9 cellular contexts compared by ENCODE assay signal in the genomic region with DNA sequence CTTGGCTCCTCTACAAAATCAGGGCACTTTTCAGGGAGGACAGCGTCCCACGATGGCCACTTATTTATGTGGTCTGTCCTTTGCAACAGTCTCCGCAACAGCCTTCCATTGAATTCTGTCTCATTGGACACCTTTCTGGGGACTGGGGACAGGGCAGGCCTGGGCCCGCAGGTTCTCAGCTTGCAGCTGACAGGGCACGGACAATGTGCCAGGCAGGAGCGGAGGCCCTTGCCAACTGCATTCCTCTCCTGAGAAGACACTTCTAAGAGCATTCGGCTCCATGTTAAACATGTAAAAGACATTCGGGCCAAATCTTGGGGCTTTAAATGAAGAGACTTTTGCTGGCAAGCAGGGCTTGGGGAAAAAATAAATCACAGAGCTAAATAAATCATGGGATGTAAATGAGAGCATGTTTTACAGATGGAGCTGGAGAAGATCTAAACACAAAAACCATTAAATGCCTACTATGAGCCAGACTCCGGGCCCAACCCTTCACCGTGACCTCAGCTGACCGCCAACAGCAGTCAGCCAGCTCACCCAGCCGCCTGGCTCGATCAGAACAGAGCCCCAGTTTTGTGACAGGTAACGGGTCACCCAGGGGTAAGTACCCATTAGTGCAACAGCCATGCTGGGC. TPM values are rescaled to one million over a fixed set of nuclear protein-coding genes. Genes with fewer than 3 reads are reported as not detected.
DNase-seq lines count a peak whose midpoint lies in the region; ATAC-seq and TF ChIP-seq lines count a peak whose summit lies in the region.
"Had no signal": no experiment of that assay in that cellular context is flagged by ENCODE, and none has a peak within 500 bp of the region (broad histone marks: within the 10 kb centered on the region; RNA-seq: fewer than 3 reads in every experiment).

No MANE protein-coding gene starts in this region.

- no peak for TF ChIP-seq CTCF in transverse colon (IDR thresholded peaks at IDR 0.05)

- peak overlapping the region; percentile 31 to 59 for H3K4me3 Mint-ChIP-seq in activated T-cell treated with anti-CD3 and anti-CD28 coated beads, Interleukin-2, amount 50 U/mL, for 72 hours
- H3K4me3 Mint-ChIP-seq in activated T-cell treated with anti-CD3 and anti-CD28 coated beads, Interleukin-2, amount 50 U/mL, for 4 hours = no peak overlapping the region
- H3K4me3 Mint-ChIP-seq in central memory CD8-positive, alpha-beta T cell = peak overlapping the region; percentile 72

- 57 to 76% methylated on average over 3 to 14 of the region's 14 CpGs for WGBS in transverse colon (ENCODE audit: low coverage in 1 of 2), 2 donors

- H3K9me3 Mint-ChIP-seq in activated T-cell treated with anti-CD3 and anti-CD28 coated beads, Interleukin-2, amount 50 U/mL, for 72 hours = no peaks in the 10 kb centered on the region
- H3K9me3 Mint-ChIP-seq in activated T-cell treated with anti-CD3 and anti-CD28 coated beads, Interleukin-2, amount 50 U/mL, for 4 hours = no peaks in the 10 kb centered on the region
- H3K9me3 Mint-ChIP-seq in central memory CD8-positive, alpha-beta T cell = no peaks in the 10 kb centered on the region

- H3K27ac ChIP-seq in muscle layer of colon (ENCODE audit: low read depth, low read length) (peak overlapping the region; percentile 71), transverse colon (peak overlapping the region; percentile 79 to 99 (median 83))

- DNase-seq in activated T-cell treated with anti-CD3 and anti-CD28 coated beads, Interleukin-2, amount 50 U/mL, for 72 hours = no peak
- DNase-seq in activated T-cell treated with anti-CD3 and anti-CD28 coated beads, Interleukin-2, amount 50 U/mL, for 4 hours = no peak
- no peak for DNase-seq in central memory CD8-positive, alpha-beta T cell (ENCODE audit: low spot score in 2 of 2)
- no peak for DNase-seq in transverse colon
- no peak for DNase-seq in foreskin melanocyte
- no peak for DNase-seq in LoVo (ENCODE audit: low spot score)

- H3K4me1 ChIP-seq in muscle layer of colon (ENCODE audit: insufficient read depth, low read length) = peaks cover 97% of the 10 kb centered on the region
- peaks cover 51 to 88% (median 72%) of the 10 kb centered on the region in 4 donors for H3K4me1 ChIP-seq in transverse colon

- H3K27me3 Mint-ChIP-seq in activated T-cell treated with anti-CD3 and anti-CD28 coated beads, Interleukin-2, amount 50 U/mL, for 72 hours (ENCODE audit: low read depth) = no peaks in the 10 kb centered on the region
- no peaks in the 10 kb centered on the region for H3K27me3 Mint-ChIP-seq in activated T-cell treated with anti-CD3 and anti-CD28 coated beads, Interleukin-2, amount 50 U/mL, for 4 hours (ENCODE audit: low read depth)
- no peaks in the 10 kb centered on the region for H3K27me3 Mint-ChIP-seq in central memory CD8-positive, alpha-beta T cell

- peaks cover 16 to 36% of the 10 kb centered on the region in 2 donors for H3K36me3 Mint-ChIP-seq in activated T-cell treated with anti-CD3 and anti-CD28 coated beads, Interleukin-2, amount 50 U/mL, for 72 hours (ENCODE audit: insufficient read depth in 2 of 2)
- peaks cover 65% of the 10 kb centered on the region for H3K36me3 Mint-ChIP-seq in activated T-cell treated with anti-CD3 and anti-CD28 coated beads, Interleukin-2, amount 50 U/mL, for 4 hours (ENCODE audit: insufficient read depth)
- peaks cover 40% of the 10 kb centered on the region for H3K36me3 Mint-ChIP-seq in central memory CD8-positive, alpha-beta T cell (ENCODE audit: insufficient read depth)

- no peak for TF ChIP-seq EP300 in transverse colon (IDR thresholded peaks at IDR 0.05; ENCODE audit: low read depth)

- ATAC-seq in activated T-cell treated with anti-CD3 and anti-CD28 coated beads, Interleukin-2, amount 50 U/mL, for 72 hours (replicated peaks in 1 of 2) = no peak
- no peak for ATAC-seq in activated T-cell treated with anti-CD3 and anti-CD28 coated beads, Interleukin-2, amount 50 U/mL, for 4 hours
- ATAC-seq in central memory CD8-positive, alpha-beta T cell (replicated peaks; ENCODE audit: extremely low read depth, poor library complexity, severe bottlenecking) = no peak
- no peak for ATAC-seq in GM18502 (IDR thresholded peaks at IDR 0.05; ENCODE audit: poor library complexity, unreplicated experiment)

- H3K36me3 ChIP-seq in muscle layer of colon (ENCODE audit: insufficient read depth, low read length) = peaks cover 46% of the 10 kb centered on the region
- peaks cover 0 to 26% (median 5%) of the 10 kb centered on the region in 4 donors for H3K36me3 ChIP-seq in transverse colon

- peak overlapping the region; percentile 3 for H3K27ac Mint-ChIP-seq in activated T-cell treated with anti-CD3 and anti-CD28 coated beads, Interleukin-2, amount 50 U/mL, for 72 hours
- peak overlapping the region; percentile 92 for H3K27ac Mint-ChIP-seq in central memory CD8-positive, alpha-beta T cell (ENCODE audit: low read depth)

- H3K4me1 Mint-ChIP-seq in activated T-cell treated with anti-CD3 and anti-CD28 coated beads, Interleukin-2, amount 50 U/mL, for 72 hours (ENCODE audit: low read depth) = peaks cover 100% of the 10 kb centered on the region
- peaks cover 97% of the 10 kb centered on the region for H3K4me1 Mint-ChIP-seq in activated T-cell treated with anti-CD3 and anti-CD28 coated beads, Interleukin-2, amount 50 U/mL, for 4 hours (ENCODE audit: low read depth)
- H3K4me1 Mint-ChIP-seq in central memory CD8-positive, alpha-beta T cell = peaks cover 91% of the 10 kb centered on the region

- H3K9me3 ChIP-seq in muscle layer of colon (ENCODE audit: low read length) = no peaks in the 10 kb centered on the region
- no peaks in the 10 kb centered on the region for H3K9me3 ChIP-seq in transverse colon
- H3K9me3 ChIP-seq: mucosa of descending colon had no signal

- H3K27me3 ChIP-seq in muscle layer of colon (ENCODE audit: control insufficient read depth in 1 of 2, insufficient read depth in 2 of 2, low read length in 2 of 2) = no peaks in the 10 kb centered on the region
- H3K27me3 ChIP-seq in transverse colon = no peaks in the 10 kb centered on the region

- intact Hi-C loops in transverse colon (cut with DNase I; ENCODE audit: low total_unique reads) = no loop called here

- no peak for TF ChIP-seq POLR2A in transverse colon (IDR thresholded peaks at IDR 0.05)

- in situ Hi-C loops in transverse colon (cut with MboI; ENCODE audit: low pct_ligation_motif_present in 1 of 4, low pct_unique_long_range_greater_than_20kb in 1 of 4, low sequenced_read_pairs in 3 of 4) = no loop called here

- no peak overlapping the region for H3K4me3 ChIP-seq in muscle layer of colon (ENCODE audit: low read depth in 1 of 2, low read length in 2 of 2)
- no peak overlapping the region for H3K4me3 ChIP-seq in transverse colon
- H3K4me3 ChIP-seq: mucosa of descending colon had no signal

- no peak overlapping the region for H3K9ac ChIP-seq in muscle layer of colon (ENCODE audit: low read length)

RNA-seq across cellular contexts. Expression of gene WDR1, which starts 14.9 kb away (rescaled TPM):
- 100 to 1,000 TPM; 304 to 326 TPM for total RNA-seq in activated T-cell treated with anti-CD3 and anti-CD28 coated beads, Interleukin-2, amount 50 U/mL, for 72 hours
- 100 to 1,000 TPM; 291 to 356 (median 334) TPM for total RNA-seq in activated T-cell treated with anti-CD3 and anti-CD28 coated beads, Interleukin-2, amount 50 U/mL, for 4 hours
- 100 to 1,000 TPM; 196 to 268 (median 246) TPM for total RNA-seq in transverse colon
